16 cellular contexts compared by ENCODE assay signal in the genomic region with DNA sequence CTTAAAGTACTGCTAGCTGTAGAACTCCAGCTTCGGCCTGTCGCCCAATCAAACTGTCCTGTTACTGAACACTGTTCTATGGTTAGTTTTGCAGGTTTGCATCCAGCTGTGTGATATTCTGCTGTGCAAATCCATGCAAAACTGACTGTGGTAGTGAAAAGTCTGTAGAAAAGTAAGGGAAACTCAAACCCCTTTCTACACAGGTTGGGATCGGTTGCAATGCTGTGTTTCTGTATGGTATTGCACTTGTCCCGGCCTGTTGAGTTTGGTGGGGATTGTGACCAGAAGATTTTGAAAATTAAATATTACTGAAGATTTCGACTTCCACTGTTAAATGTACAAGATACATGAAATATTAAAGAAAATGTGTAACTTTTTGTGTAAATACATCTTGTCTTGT. TPM values are rescaled to one million over a fixed set of nuclear protein-coding genes. Genes with fewer than 3 reads are reported as not detected.
DNase-seq lines count a peak whose midpoint lies in the region; ATAC-seq, FAIRE-seq and TF ChIP-seq lines count a peak whose summit lies in the region.
"Had no signal": no experiment of that assay in that cellular context is flagged by ENCODE, and none has a peak within 500 bp of the region (broad histone marks: within the 10 kb centered on the region; RNA-seq: fewer than 3 reads in every experiment).

No MANE protein-coding gene starts in this region.

- no peak for FAIRE-seq in urothelium cell line (lab: Jason Lieb, UNC)
- FAIRE-seq: small intestine had no signal

- no peaks in the 10 kb centered on the region for H3K9me3 Mint-ChIP-seq in T-helper 1 cell treated with Interleukin-12 subunit alpha and Interleukin-12 subunit beta and Interleukin-4 antibody, amounts not matched to agents 30 μg/mL and 1 μg/mL, for 36 hours
- no peaks in the 10 kb centered on the region for H3K9me3 Mint-ChIP-seq in activated naive CD8-positive, alpha-beta T cell treated with anti-CD3 and anti-CD28 coated beads, Interleukin-2, amount 50 U/mL, for 24 hours
- no peaks in the 10 kb centered on the region for H3K9me3 Mint-ChIP-seq in neural progenitor cell
- H3K9me3 Mint-ChIP-seq: dendritic cell treated with granulocyte-macrophage colony-stimulating factor and Interleukin-4, amounts not matched to agents 40 ng/mL and 50 ng/mL, for 4 days had no signal

- H3K36me3 ChIP-seq in HUES64 (ENCODE audit: insufficient read depth, low read length): peaks cover 72% of the 10 kb centered on the region
- H3K36me3 ChIP-seq in neural progenitor cell: peaks cover 55% of the 10 kb centered on the region

- H3K36me3 Mint-ChIP-seq in T-helper 1 cell treated with Interleukin-12 subunit alpha and Interleukin-12 subunit beta and Interleukin-4 antibody, amounts not matched to agents 30 μg/mL and 1 μg/mL, for 36 hours (ENCODE audit: low read depth): peaks cover 53% of the 10 kb centered on the region
- peaks cover 70% of the 10 kb centered on the region for H3K36me3 Mint-ChIP-seq in activated naive CD8-positive, alpha-beta T cell treated with anti-CD3 and anti-CD28 coated beads, Interleukin-2, amount 50 U/mL, for 24 hours (ENCODE audit: low read depth)
- H3K36me3 Mint-ChIP-seq in neural progenitor cell: peaks cover 46% of the 10 kb centered on the region

- H3K4me3 Mint-ChIP-seq in T-helper 1 cell treated with Interleukin-12 subunit alpha and Interleukin-12 subunit beta and Interleukin-4 antibody, amounts not matched to agents 30 μg/mL and 1 μg/mL, for 36 hours: peak overlapping the region; percentile 85
- peak overlapping the region; percentile 99 for H3K4me3 Mint-ChIP-seq in activated naive CD8-positive, alpha-beta T cell treated with anti-CD3 and anti-CD28 coated beads, Interleukin-2, amount 50 U/mL, for 24 hours
- H3K4me3 Mint-ChIP-seq in neural progenitor cell: peak overlapping the region; percentile 96
- H3K4me3 Mint-ChIP-seq: dendritic cell treated with granulocyte-macrophage colony-stimulating factor and Interleukin-4, amounts not matched to agents 40 ng/mL and 50 ng/mL, for 4 days had no signal

- H3K27ac Mint-ChIP-seq in T-helper 1 cell treated with Interleukin-12 subunit alpha and Interleukin-12 subunit beta and Interleukin-4 antibody, amounts not matched to agents 30 μg/mL and 1 μg/mL, for 36 hours: no peak overlapping the region
- H3K27ac Mint-ChIP-seq in activated naive CD8-positive, alpha-beta T cell treated with anti-CD3 and anti-CD28 coated beads, Interleukin-2, amount 50 U/mL, for 24 hours: peak overlapping the region; percentile 99
- peak overlapping the region; percentile 60 for H3K27ac Mint-ChIP-seq in neural progenitor cell
- H3K27ac Mint-ChIP-seq: dendritic cell treated with granulocyte-macrophage colony-stimulating factor and Interleukin-4, amounts not matched to agents 40 ng/mL and 50 ng/mL, for 4 days had no signal

- H3K9me3 ChIP-seq in HUES64 (ENCODE audit: insufficient read depth, low read depth, low read length) (no peaks in the 10 kb centered on the region), neural progenitor cell (ENCODE audit: low read depth) (no peaks in the 10 kb centered on the region)
- H3K9me3 ChIP-seq: heart left ventricle, mucosa of descending colon had no signal

- no peak overlapping the region; the same call in 1 of the 2 replicates for H3K27ac ChIP-seq in HUES64 (ENCODE audit: low read depth, low read length)
- H3K27ac ChIP-seq in neural progenitor cell: no peak overlapping the region
- H3K27ac ChIP-seq: heart left ventricle had no signal

- H2AFZ ChIP-seq in neural progenitor cell (replicated peaks): no peak overlapping the region

- H3K27me3 ChIP-seq in HUES64 (ENCODE audit: insufficient read depth, low read length): peaks cover 6% of the 10 kb centered on the region
- peaks cover 7% of the 10 kb centered on the region for H3K27me3 ChIP-seq in neural progenitor cell
- H3K27me3 ChIP-seq: heart left ventricle had no signal

- H4K20me1 ChIP-seq in neural progenitor cell (ENCODE audit: low read depth): peaks cover 72% of the 10 kb centered on the region

- no peak for ATAC-seq in activated naive CD8-positive, alpha-beta T cell treated with anti-CD3 and anti-CD28 coated beads, Interleukin-2, amount 50 U/mL, for 24 hours
- ATAC-seq in HG02970 (IDR thresholded peaks at IDR 0.05; ENCODE audit: low FRiP score, unreplicated experiment): no peak
- no peak for ATAC-seq in GM18858 (IDR thresholded peaks at IDR 0.05; ENCODE audit: unreplicated experiment)
- ATAC-seq: heart left ventricle, mucosa of descending colon had no signal

- peaks cover 25% of the 10 kb centered on the region for H3K4me1 ChIP-seq in HUES64 (ENCODE audit: insufficient read depth, low read length)
- H3K4me1 ChIP-seq in neural progenitor cell: peaks cover 48% of the 10 kb centered on the region

- H3K4me3 ChIP-seq in HUES64 (ENCODE audit: low read length): peak overlapping the region; percentile 99
- H3K4me3 ChIP-seq in neural progenitor cell: peak overlapping the region; percentile 68
- H3K4me3 ChIP-seq: heart left ventricle, mucosa of descending colon had no signal

- no peaks in the 10 kb centered on the region for H3K27me3 Mint-ChIP-seq in T-helper 1 cell treated with Interleukin-12 subunit alpha and Interleukin-12 subunit beta and Interleukin-4 antibody, amounts not matched to agents 30 μg/mL and 1 μg/mL, for 36 hours (ENCODE audit: low read depth)
- no peaks in the 10 kb centered on the region for H3K27me3 Mint-ChIP-seq in activated naive CD8-positive, alpha-beta T cell treated with anti-CD3 and anti-CD28 coated beads, Interleukin-2, amount 50 U/mL, for 24 hours
- peaks cover 7% of the 10 kb centered on the region for H3K27me3 Mint-ChIP-seq in neural progenitor cell (ENCODE audit: insufficient read depth, low read depth)

- peaks cover 81% of the 10 kb centered on the region for H3F3A ChIP-seq in neural progenitor cell (ENCODE audit: low read depth)

- 91% methylated on average over 5 of the region's 5 CpGs for WGBS in HUES64

- peak overlapping the region; percentile 88 for H3K4me2 ChIP-seq in neural progenitor cell

- no peak for TF ChIP-seq CTCF in neural progenitor cell (IDR thresholded peaks at IDR 0.05)

- DNase-seq in T-helper 1 cell: no peak
- DNase-seq in activated naive CD8-positive, alpha-beta T cell treated with anti-CD3 and anti-CD28 coated beads, Interleukin-2, amount 50 U/mL, for 24 hours: no peak
- DNase-seq in neural progenitor cell (ENCODE audit: low spot score): no peak
- no peak for DNase-seq in urothelium cell line (ENCODE audit: low spot score)
- DNase-seq: activated effector memory CD4-positive, alpha-beta T cell treated with Interleukin-2 at 50 U/mL for 16 hours; DMS79; heart left ventricle; mucosa of descending colon; NCI-H2081 treated with DMSO at 0.1 percent for 48 hours; small intestine had no signal

- H3K79me2 ChIP-seq in neural progenitor cell (ENCODE audit: low read depth): peaks cover 84% of the 10 kb centered on the region

- peaks cover 57% of the 10 kb centered on the region for H3K4me1 Mint-ChIP-seq in T-helper 1 cell treated with Interleukin-12 subunit alpha and Interleukin-12 subunit beta and Interleukin-4 antibody, amounts not matched to agents 30 μg/mL and 1 μg/mL, for 36 hours (ENCODE audit: low read depth)
- H3K4me1 Mint-ChIP-seq in activated naive CD8-positive, alpha-beta T cell treated with anti-CD3 and anti-CD28 coated beads, Interleukin-2, amount 50 U/mL, for 24 hours: peaks cover 60% of the 10 kb centered on the region
- peaks cover 43% of the 10 kb centered on the region for H3K4me1 Mint-ChIP-seq in neural progenitor cell

- H3K9ac ChIP-seq in HUES64 (ENCODE audit: low read depth, low read length) (peak overlapping the region; percentile 100; the same call in 1 of the 2 replicates), neural progenitor cell (peak overlapping the region; percentile 59)

RNA-seq across cellular contexts. Expression of a gene that starts 3.6 kb away (rescaled TPM):
- 19.3 TPM for polyA plus RNA-seq in HUES64 (2013, experiment 1 of 2)
- polyA plus RNA-seq in HUES64 (2013, experiment 2 of 2): 18.6 TPM
- 53.4 and 69.7 TPM in 2 replicates for total RNA-seq in neural progenitor cell (ENCODE audit: low replicate concordance)

RNA-seq across cellular contexts. Expression of a gene that starts 47.3 kb away (rescaled TPM):
- polyA plus RNA-seq in HUES64 (2013, experiment 1 of 2): 0.65 TPM
- polyA plus RNA-seq in HUES64 (2013, experiment 2 of 2): not detected
- 0.07 and 0.77 TPM in 2 replicates for total RNA-seq in neural progenitor cell (ENCODE audit: low replicate concordance)
- total RNA-seq: A172 had no signal
